9 cellular contexts compared by ENCODE assay signal in the genomic region with DNA sequence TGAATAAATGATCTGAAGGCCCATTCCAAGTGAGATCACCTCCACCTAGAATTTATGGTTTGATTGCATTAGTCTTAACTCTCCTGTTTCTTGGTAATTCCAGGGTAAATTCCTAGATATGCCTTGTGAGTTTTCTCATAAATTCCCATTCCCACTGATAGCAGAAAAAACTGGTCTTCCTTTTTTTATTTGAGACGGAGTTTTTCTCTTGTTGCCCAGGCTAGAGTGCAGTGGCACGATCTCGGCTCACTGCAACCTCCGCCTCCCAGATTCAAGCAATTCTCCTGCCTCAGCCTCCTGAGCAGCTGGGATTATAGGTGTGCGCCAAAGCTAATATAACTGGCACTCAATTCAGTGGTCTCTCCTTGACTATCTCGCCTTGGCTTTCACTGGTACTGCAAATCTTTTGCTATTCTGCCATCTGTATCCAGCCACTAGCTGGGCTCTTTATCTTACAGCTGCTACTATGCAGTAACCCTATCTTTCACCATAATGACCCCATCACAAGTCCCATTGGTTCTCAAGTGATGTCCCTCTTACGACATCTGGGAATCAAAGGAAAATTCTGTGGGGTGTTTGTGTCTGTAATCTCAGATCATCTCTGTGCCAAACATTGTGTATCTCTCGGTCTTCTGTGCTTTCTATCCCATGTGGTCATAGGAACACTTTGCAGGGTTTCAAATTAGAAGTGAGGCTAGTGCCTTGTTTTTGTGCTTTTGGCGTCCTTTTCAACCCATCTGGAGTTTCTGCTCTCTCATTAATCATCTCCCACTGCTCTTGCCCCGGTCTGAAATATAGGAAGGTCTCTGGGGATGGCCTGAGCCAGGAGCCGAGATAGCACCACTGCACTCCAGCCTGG. TPM values are rescaled to one million over a fixed set of nuclear protein-coding genes. Genes with fewer than 3 reads are reported as not detected.
A peak's percentile ranks its signal among the peaks of the same experiment; 100 is the strongest.
DNase-seq lines count a peak whose midpoint lies in the region; ATAC-seq, FAIRE-seq and TF ChIP-seq lines count a peak whose summit lies in the region.
"Had no signal": no experiment of that assay in that cellular context is flagged by ENCODE, and none has a peak within 500 bp of the region (broad histone marks: within the 10 kb centered on the region; RNA-seq: fewer than 3 reads in every experiment).

No MANE protein-coding gene starts in this region.

- H3K18ac ChIP-seq in neuronal stem cell (ENCODE audit: low read length) = no peak overlapping the region

- H2AFZ ChIP-seq in K562 (ENCODE audit: low read depth, low read length) (no peak overlapping the region), neuronal stem cell (ENCODE audit: low read length) (no peak overlapping the region)

- H3K14ac ChIP-seq in neuronal stem cell (ENCODE audit: low read length) = no peak overlapping the region

- H2BK15ac ChIP-seq in neuronal stem cell (ENCODE audit: low read length) = no peak overlapping the region

- H2BK12ac ChIP-seq in neuronal stem cell (ENCODE audit: low read length) = no peak overlapping the region

- TF ChIP-seq POLR2A in NB4 (IDR thresholded peaks at IDR 0.05; ENCODE audit: extremely low read depth, insufficient read length) (no peak), K562 (conservative IDR thresholded peaks at IDR 0.05) (peak; percentile 82), esophagus squamous epithelium (IDR thresholded peaks at IDR 0.05) (no peak)

- H3K23ac ChIP-seq in neuronal stem cell (ENCODE audit: low read depth, low read length, poor library complexity) = no peak overlapping the region

- 8% methylated on average over 7 of the region's 11 CpGs for WGBS in K562 (ENCODE audit: insufficient coverage, low coverage, missing lambda C conversion rate)
- no CpG with 5 or more reads among the region's 11 CpGs for WGBS in neuronal stem cell (ENCODE audit: extremely low coverage in 2 of 2, insufficient read length in 2 of 2, insufficient replicate concordance in 1 of 2), 2 donors
- 62 to 66% methylated on average over 11 of the region's 11 CpGs for whole genome bisulfite sequencing in esophagus squamous epithelium, 2 donors

- CTCF ChIA-PET in K562 (lab: Yijun Ruan, JAX; ENCODE audit: low intra/inter-chr PET ratio) = no interaction called here

- H3K79me2 ChIP-seq in K562 (ENCODE audit: control insufficient read depth, insufficient read depth, low read length) = no peaks in the 10 kb centered on the region

- TF ChIP-seq EP300 in K562 (IDR thresholded peaks at IDR 0.05; ENCODE audit: low read length) = no peak

- H3K79me1 ChIP-seq in neuronal stem cell (ENCODE audit: low read depth, low read length) = no peaks in the 10 kb centered on the region

- H2BK120ac ChIP-seq in neuronal stem cell (ENCODE audit: low read depth, low read length) = no peak overlapping the region

- H2AK5ac ChIP-seq in neuronal stem cell (ENCODE audit: low read depth, low read length) = no peak overlapping the region

- H4K91ac ChIP-seq in neuronal stem cell (ENCODE audit: low read depth, low read length, poor library complexity) = no peak overlapping the region

- no peak for TF ChIP-seq RAD21 in K562 (CRISPR knock-in tag; conservative IDR thresholded peaks at IDR 0.05 in 1 of 2, IDR thresholded peaks at IDR 0.05 in 1 of 2)

- H3K4ac ChIP-seq in neuronal stem cell (ENCODE audit: low read length) = no peak overlapping the region

- BruUV-seq in K562 (replicated peaks; lab: Mats Ljungman, UMichigan) = no TSS peak

- H3K9ac ChIP-seq in K562 (ENCODE audit: insufficient read depth in 1 of 2, low read depth in 2 of 2, low read length in 2 of 2) (no peak overlapping the region), neuronal stem cell (ENCODE audit: low read depth, low read length, poor library complexity) (no peak overlapping the region)

- POLR2A ChIA-PET in K562 (lab: Yijun Ruan, JAX) = interaction anchor here (1.0 to 2.0 kb wide), 3 partner anchors 9 to 15 kb away, joined by 3 to 11 read pairs (median 8); partner anchors contain the start of gene RMI1

- in situ Hi-C loops in K562 (cut with MboI) = no loop called here

- H3K9me3 ChIP-seq in K562 (replicated peaks; ENCODE audit: control insufficient read depth, insufficient read depth, low read depth, low read length) (no peaks in the 10 kb centered on the region), neuronal stem cell (replicated peaks in 1 of 2; ENCODE audit: control insufficient read depth in 2 of 2, insufficient read depth in 1 of 2, low read depth in 1 of 2, low read length in 2 of 2) (no peaks in the 10 kb centered on the region), tibial artery (no peaks in the 10 kb centered on the region), esophagus squamous epithelium (no peaks in the 10 kb centered on the region)

- H3K27ac ChIP-seq in K562 (ENCODE audit: extremely low read depth, low read depth, low read length) (peak overlapping the region; percentile 34; the same call in 2 of the 3 replicates), neuronal stem cell (replicated peaks; ENCODE audit: low read length) (peak overlapping the region; percentile 44), tibial artery (no peak overlapping the region), esophagus squamous epithelium (no peak overlapping the region)

- peaks cover 38% of the 10 kb centered on the region for H3K36me3 ChIP-seq in K562 (ENCODE audit: control insufficient read depth, insufficient read depth, low read length)
- peaks cover 3 to 47% of the 10 kb centered on the region in 2 donors for H3K36me3 ChIP-seq in neuronal stem cell (replicated peaks in 1 of 2; ENCODE audit: control insufficient read depth in 2 of 2, insufficient read depth in 2 of 2, low read length in 2 of 2)
- peaks cover 32 to 43% (median 39%) of the 10 kb centered on the region in 3 donors for H3K36me3 ChIP-seq in tibial artery
- H3K36me3 ChIP-seq in esophagus squamous epithelium = peaks cover 3 to 52% (median 23%) of the 10 kb centered on the region in 3 donors

- H4K20me1 ChIP-seq in K562 (replicated peaks; ENCODE audit: control insufficient read depth, insufficient read depth, low read length) = no peaks in the 10 kb centered on the region

- intact Hi-C loops in K562 (cut with micrococcal nuclease) (no loop called here), tibial artery (cut with DNase I; ENCODE audit: low total_unique reads) (no loop called here), esophagus squamous epithelium (cut with DNase I) (no loop called here)

- TF ChIP-seq CTCF in NB4 (IDR thresholded peaks at IDR 0.05; ENCODE audit: low read depth, low read length) (no peak), K562 (IDR thresholded peaks at IDR 0.05 in 2 of 3, conservative IDR thresholded peaks at IDR 0.05 in 1 of 3; ENCODE audit: insufficient read depth in 2 of 3, low read depth in 1 of 3, low read length in 3 of 3) (no peak), tibial artery (IDR thresholded peaks at IDR 0.05) (no peak), esophagus squamous epithelium (IDR thresholded peaks at IDR 0.05) (no peak)

- H3K4me2 ChIP-seq in K562 (ENCODE audit: insufficient read depth, low read length) = no peak overlapping the region
- H3K4me2 ChIP-seq in neuronal stem cell (ENCODE audit: insufficient read depth, low read length, poor library complexity, severe bottlenecking) = no peak overlapping the region

- H3K4me3 ChIP-seq in NB4 (ENCODE audit: low read depth, low read length) (no peak overlapping the region), K562 (no peak overlapping the region), neuronal stem cell (ENCODE audit: low read length in 2 of 2) (no peak overlapping the region), tibial artery (no peak overlapping the region), esophagus squamous epithelium (no peak overlapping the region)

- no peak overlapping the region for H2BK5ac ChIP-seq in neuronal stem cell (ENCODE audit: low read length)

- FAIRE-seq in K562 (lab: Jason Lieb, UNC) = peak; percentile 51

- H3K27me3 ChIP-seq in K562 (ENCODE audit: control insufficient read depth in 2 of 2, insufficient read depth in 2 of 2, low read length in 2 of 2) (no peaks in the 10 kb centered on the region), neuronal stem cell (ENCODE audit: control insufficient read depth in 3 of 3, insufficient read depth in 3 of 3, low read depth in 1 of 3, low read length in 3 of 3) (peaks cover 0 to 1% (median 0%) of the 10 kb centered on the region in 3 experiments), tibial artery (no peaks in the 10 kb centered on the region), esophagus squamous epithelium (no peaks in the 10 kb centered on the region)

- H3K4me1 ChIP-seq in K562 (replicated peaks in 1 of 2; ENCODE audit: control insufficient read depth in 2 of 2, insufficient read depth in 2 of 2, low read length in 2 of 2) (peaks cover 0 to 4% of the 10 kb centered on the region in 2 experiments; a peak in 3 of 5 replicates), neuronal stem cell (ENCODE audit: control insufficient read depth in 2 of 2, insufficient read depth in 1 of 2, low read depth in 1 of 2, low read length in 2 of 2) (no peaks in the 10 kb centered on the region), tibial artery (no peaks in the 10 kb centered on the region), esophagus squamous epithelium (peaks cover 0 to 6% (median 3%) of the 10 kb centered on the region in 3 donors)

- H4K8ac ChIP-seq in neuronal stem cell (ENCODE audit: low read depth, low read length) = no peak overlapping the region

- DNase-seq in NCI-H1417 (lab: John Stamatoyannopoulos, UW) (peak in 2 of 3 experiments; percentile 35 to 51), NCI-H1417 treated with DMSO at 0.1 percent for 48 hours (lab: John Stamatoyannopoulos, UW) (no peak), NB4 (ENCODE audit: low read depth) (peak; percentile 48), K562 (ENCODE audit: extremely low read depth in 1 of 4, low spot score in 3 of 4) (peak in 2 of 4 experiments; percentile 21), neuronal stem cell (ENCODE audit: low spot score) (no peak), tibial artery (no peak), esophagus squamous epithelium (lab: John Stamatoyannopoulos, UW) (no peak), NCI-H1436 (lab: John Stamatoyannopoulos, UW) (no peak)
- DNase-seq: activated CD4-positive, alpha-beta T cell treated with anti-CD3 and anti-CD28 coated beads, Interleukin-2, amount 10 ng/mL, durations not matched to agents 7 days and 5 days had no signal

- peak; percentile 64 for ATAC-seq in K562

- H3K9me1 ChIP-seq in K562 (ENCODE audit: control insufficient read depth, insufficient read depth, low read length) = no peaks in the 10 kb centered on the region

RNA-seq across cellular contexts. Expression of gene HNRNPK, which starts 14.4 kb away (rescaled TPM):
- total RNA-seq in K562 (2011; cell fraction: chromatin; rRNA removed; ENCODE audit: low replicate concordance) = 356 and 598 TPM in 2 replicates
- total RNA-seq in K562 (2011; cell fraction: nucleolus; rRNA removed) = 228 and 233 TPM in 2 replicates
- 308 and 408 TPM in 2 replicates for total RNA-seq in K562 (2011; cell fraction: nucleoplasm; rRNA removed)
- total RNA-seq in K562 (2014; rRNA removed) (618 and 644 TPM in 2 replicates), K562 (2014; rRNA removed; fragmentation: Illumina TruSeq; extraction: Trizol) (459 and 532 TPM in 2 replicates), K562 (2015; rRNA removed; fragmentation: Illumina TruSeq; extraction: Trizol) (625 and 667 TPM in 2 replicates), K562 (2021) (505 and 531 TPM in 2 replicates), esophagus squamous epithelium (100 to 1,000 TPM; 348 to 510 (median 452) TPM)
- polyA plus RNA-seq in K562 (2011; rRNA removed) (462 and 670 TPM in 2 replicates), K562 (2014; fragmentation: Illumina TruSeq; extraction: Trizol) (718 and 883 TPM in 2 replicates), K562 (2014; fragmentation: Nextera tagmentation; extraction: Ambion mirVana) (100 to 1,000 TPM; 224 to 434 TPM), K562 (2014; rRNA removed) (740 and 789 TPM in 2 replicates)
- polyA plus RNA-seq in K562 (2011; cell fraction: cytosol; rRNA removed) = 427 and 490 TPM in 2 replicates
- 679 and 733 TPM in 2 replicates for polyA plus RNA-seq in K562 (2011; cell fraction: nucleus; rRNA removed)
- 428 and 630 TPM in 2 replicates for polyA plus RNA-seq in K562 (2012)
- polyA minus RNA-seq in K562 (2011; rRNA and poly(A)+ RNA removed) = 665 and 715 TPM in 2 replicates
- 333 and 409 TPM in 2 replicates for polyA minus RNA-seq in K562 (2011; cell fraction: cytosol; rRNA and poly(A)+ RNA removed)
- 447 and 633 TPM in 2 replicates for polyA minus RNA-seq in K562 (2011; cell fraction: nucleus; rRNA and poly(A)+ RNA removed)
- 555 TPM for polyA plus RNA-seq in neuronal stem cell (2013, experiment 1 of 2)
- 556 TPM for polyA plus RNA-seq in neuronal stem cell (2013, experiment 2 of 2)

RNA-seq across cellular contexts. Expression of gene RMI1, which starts 15.0 kb away (rescaled TPM):
- total RNA-seq in K562 (2011; cell fraction: chromatin; rRNA removed; ENCODE audit: low replicate concordance) = 1.7 and 14.3 TPM in 2 replicates
- total RNA-seq in K562 (2011; cell fraction: nucleolus; rRNA removed) = 1.2 and 2.0 TPM in 2 replicates
- total RNA-seq in K562 (2011; cell fraction: nucleoplasm; rRNA removed) = 3.2 and 4.4 TPM in 2 replicates
- total RNA-seq in K562 (2014; rRNA removed) = 3.0 and 3.2 TPM in 2 replicates
- 16.7 and 19.3 TPM in 2 replicates for total RNA-seq in K562 (2014; rRNA removed; fragmentation: Illumina TruSeq; extraction: Trizol)
- total RNA-seq in K562 (2015; rRNA removed; fragmentation: Illumina TruSeq; extraction: Trizol) = 14.2 and 16.3 TPM in 2 replicates
- total RNA-seq in K562 (2021) = 14.6 and 15.7 TPM in 2 replicates
- 3.0 and 4.7 TPM in 2 replicates for polyA plus RNA-seq in K562 (2011; rRNA removed)
- polyA plus RNA-seq in K562 (2011; cell fraction: cytosol; rRNA removed) = 0.66 and 2.2 TPM in 2 replicates
- polyA plus RNA-seq in K562 (2011; cell fraction: nucleus; rRNA removed) = 1.6 and 2.4 TPM in 2 replicates
- polyA plus RNA-seq in K562 (2012) = 7.4 and 8.8 TPM in 2 replicates
- polyA plus RNA-seq in K562 (2014; fragmentation: Illumina TruSeq; extraction: Trizol) = 17.4 and 17.5 TPM in 2 replicates
- 10 to 100 TPM in 1 of 2 experiments, 1 to 10 TPM in 1; 7.7 to 10.6 TPM for polyA plus RNA-seq in K562 (2014; fragmentation: Nextera tagmentation; extraction: Ambion mirVana)
- 6.0 and 6.9 TPM in 2 replicates for polyA plus RNA-seq in K562 (2014; rRNA removed)
- polyA minus RNA-seq in K562 (2011; rRNA and poly(A)+ RNA removed) = 12.6 and 15.3 TPM in 2 replicates
- 6.6 and 9.7 TPM in 2 replicates for polyA minus RNA-seq in K562 (2011; cell fraction: cytosol; rRNA and poly(A)+ RNA removed)
- polyA minus RNA-seq in K562 (2011; cell fraction: nucleus; rRNA and poly(A)+ RNA removed) = 1.5 and 2.4 TPM in 2 replicates
- 29.5 TPM for polyA plus RNA-seq in neuronal stem cell (2013, experiment 1 of 2)
- 31.5 TPM for polyA plus RNA-seq in neuronal stem cell (2013, experiment 2 of 2)
- total RNA-seq in esophagus squamous epithelium = 1 to 10 TPM; 2.8 to 7.3 (median 5.9) TPM

RNA-seq across cellular contexts. Expression of gene KIF27, which starts 44.3 kb away (rescaled TPM):
- 1.5 and 5.2 TPM in 2 replicates for total RNA-seq in K562 (2011; cell fraction: chromatin; rRNA removed; ENCODE audit: low replicate concordance)
- 0.67 and 0.79 TPM in 2 replicates for total RNA-seq in K562 (2011; cell fraction: nucleolus; rRNA removed)
- total RNA-seq in K562 (2011; cell fraction: nucleoplasm; rRNA removed) = 1.7 and 3.6 TPM in 2 replicates
- 0.54 and 0.90 TPM in 2 replicates for total RNA-seq in K562 (2014; rRNA removed)
- total RNA-seq in K562 (2014; rRNA removed; fragmentation: Illumina TruSeq; extraction: Trizol) = 1.9 and 2.4 TPM in 2 replicates
- 2.0 and 2.1 TPM in 2 replicates for total RNA-seq in K562 (2015; rRNA removed; fragmentation: Illumina TruSeq; extraction: Trizol)
- 0.85 and 0.98 TPM in 2 replicates for total RNA-seq in K562 (2021)
- polyA plus RNA-seq in K562 (2011; rRNA removed) = 1.2 and 1.6 TPM in 2 replicates
- 0.07 and 0.34 TPM in 2 replicates for polyA plus RNA-seq in K562 (2011; cell fraction: cytosol; rRNA removed)
- 1.3 TPM in 2 replicates for polyA plus RNA-seq in K562 (2011; cell fraction: nucleus; rRNA removed)
- 0.66 and 1.1 TPM in 2 replicates for polyA plus RNA-seq in K562 (2012)
- 0.53 and 1.1 TPM in 2 replicates for polyA plus RNA-seq in K562 (2014; fragmentation: Illumina TruSeq; extraction: Trizol)
- under 1 TPM; 0.32 to 0.50 TPM for polyA plus RNA-seq in K562 (2014; fragmentation: Nextera tagmentation; extraction: Ambion mirVana)
- 0.31 and 0.85 TPM in 2 replicates for polyA plus RNA-seq in K562 (2014; rRNA removed)
- 3.6 and 5.1 TPM in 2 replicates for polyA minus RNA-seq in K562 (2011; rRNA and poly(A)+ RNA removed)
- polyA minus RNA-seq in K562 (2011; cell fraction: cytosol; rRNA and poly(A)+ RNA removed) = 0.46 and 1.2 TPM in 2 replicates
- 2.3 and 3.8 TPM in 2 replicates for polyA minus RNA-seq in K562 (2011; cell fraction: nucleus; rRNA and poly(A)+ RNA removed)
- polyA plus RNA-seq in neuronal stem cell (2013, experiment 1 of 2) = 8.2 TPM
- 7.9 TPM for polyA plus RNA-seq in neuronal stem cell (2013, experiment 2 of 2)
- total RNA-seq in esophagus squamous epithelium = 1 to 10 TPM; 1.6 to 4.2 (median 3.5) TPM

Comparison
In these comparisons a context has a peak if more than half of its experiments do, and no peak if none do; other contexts are left out.
1. DNase-seq: peak in NCI-H1417 (2 of 3) and NB4 (single experiment); none in NCI-H1417 treated with DMSO at 0.1 percent for 48 hours (single experiment), neuronal stem cell (single experiment), tibial artery (0 of 2), esophagus squamous epithelium (single experiment) and NCI-H1436 (single experiment).
2. H3K27ac ChIP-seq: peak in K562 (single experiment) and neuronal stem cell (single experiment); none in tibial artery (0 of 2) and esophagus squamous epithelium (0 of 4).